ENCODE assay signal across 18 cellular contexts in the genomic region with DNA sequence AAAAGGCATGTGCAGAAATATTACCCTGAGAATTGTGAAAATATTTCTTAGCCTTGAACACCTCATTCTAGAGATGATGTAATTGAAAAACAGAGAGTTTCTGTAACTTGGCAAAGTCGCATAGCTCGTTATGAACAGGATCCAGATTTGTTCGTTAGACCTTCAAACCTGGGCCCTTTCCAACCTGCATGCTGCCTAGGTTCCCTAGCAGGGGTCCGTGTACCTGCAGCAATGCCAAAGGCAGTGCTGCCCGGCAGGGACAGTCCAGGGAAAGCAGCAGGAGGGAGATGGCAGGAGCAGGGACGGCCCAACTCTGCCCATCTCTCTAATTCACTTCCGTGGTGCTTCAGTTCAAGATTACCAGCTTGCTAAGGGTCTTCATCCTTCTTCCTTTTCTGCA. TPM values are rescaled to one million over a fixed set of nuclear protein-coding genes. Genes with fewer than 3 reads are reported as not detected.
DNase-seq lines count a peak whose midpoint lies in the region; ATAC-seq and TF ChIP-seq lines count a peak whose summit lies in the region.
"Had no signal": no experiment of that assay in that cellular context is flagged by ENCODE, and none has a peak within 500 bp of the region (broad histone marks: within the 10 kb centered on the region; RNA-seq: fewer than 3 reads in every experiment).

No MANE protein-coding gene starts in this region.

- no peak overlapping the region for H3K4ac ChIP-seq in neuronal stem cell (ENCODE audit: low read length)

- H4K20me1 ChIP-seq in KMS-11 (ENCODE audit: insufficient read depth) = no peaks in the 10 kb centered on the region

- H3K4me2 ChIP-seq in KMS-11 = peak overlapping the region; percentile 53
- no peak overlapping the region for H3K4me2 ChIP-seq in neuronal stem cell (ENCODE audit: insufficient read depth, low read length, poor library complexity, severe bottlenecking)
- H3K4me2 ChIP-seq: A549 had no signal

- peaks cover 3% of the 10 kb centered on the region for H3K79me1 ChIP-seq in neuronal stem cell (ENCODE audit: low read depth, low read length)

- H3K4me3 ChIP-seq in KMS-11 (IDR thresholded peaks at IDR 0.05; ENCODE audit: insufficient read depth, low read depth, low read length) = no peak overlapping the region
- no peak overlapping the region for H3K4me3 ChIP-seq in esophagus muscularis mucosa
- H3K4me3 ChIP-seq in neuronal stem cell (ENCODE audit: low read length in 2 of 2) = peak overlapping the region in 1 of 2 donors; percentile 67
- no peak overlapping the region for H3K4me3 ChIP-seq in A673 (ENCODE audit: low read depth, low read length, poor library complexity, severe bottlenecking)
- no peak overlapping the region for H3K4me3 ChIP-seq in upper lobe of left lung
- H3K4me3 ChIP-seq: A549, GM23248 had no signal

- H3K23ac ChIP-seq in neuronal stem cell (ENCODE audit: low read depth, low read length, poor library complexity) = no peak overlapping the region

- DNase-seq in esophagus muscularis mucosa (ENCODE audit: extremely low spot score) (peak; percentile 70), neuronal stem cell (ENCODE audit: low spot score) (no peak), DMS79 (lab: John Stamatoyannopoulos, UW) (no peak), A673 (ENCODE audit: low spot score) (no peak), upper lobe of left lung (no peak)
- no peak for DNase-seq in activated naive CD4-positive, alpha-beta T cell treated with Interleukin-2 at 50 U/mL for 16 hours
- DNase-seq: 8988T; C1 segment of cervical spinal cord; Calu3; CD4-positive, alpha-beta memory T cell; COR-L47; DMS53; DND-41; GM23248; H7; HCEC 1CT had no signal

- CTCF ChIA-PET in A673 (lab: Charles Lee) = no interaction called here

- H3K14ac ChIP-seq in neuronal stem cell (ENCODE audit: low read length) = peak overlapping the region; percentile 10

- no peaks in the 10 kb centered on the region for H3K79me2 ChIP-seq in KMS-11 (ENCODE audit: insufficient read depth, low read depth)

- H2BK12ac ChIP-seq in neuronal stem cell (ENCODE audit: low read length) = no peak overlapping the region

- no peak for TF ChIP-seq EP300 in esophagus muscularis mucosa (IDR thresholded peaks at IDR 0.05)
- TF ChIP-seq EP300 in upper lobe of left lung (IDR thresholded peaks at IDR 0.05) = no peak

- WGBS in esophagus muscularis mucosa = 74% methylated on average over 7 of the region's 7 CpGs
- no CpG with 5 or more reads among the region's 7 CpGs for whole genome bisulfite sequencing in neuronal stem cell (ENCODE audit: extremely low coverage in 2 of 2, insufficient read length in 2 of 2, insufficient replicate concordance in 1 of 2), 2 donors
- 68 to 70% methylated on average over 7 of the region's 7 CpGs for WGBS in upper lobe of left lung, 2 donors

- H3K18ac ChIP-seq in neuronal stem cell (ENCODE audit: low read length) = no peak overlapping the region

- no peak overlapping the region for H2BK15ac ChIP-seq in neuronal stem cell (ENCODE audit: low read length)

- ATAC-seq in upper lobe of left lung (ENCODE audit: low FRiP score in 2 of 2) = no peak
- ATAC-seq: A549 had no signal

- H2BK120ac ChIP-seq in neuronal stem cell (ENCODE audit: low read depth, low read length) = no peak overlapping the region

- intact Hi-C loops in esophagus muscularis mucosa (cut with DNase I) = no loop called here
- intact Hi-C loops in A673 (cut with micrococcal nuclease; ENCODE audit: unreplicated experiment) = no loop called here

- peak overlapping the region; percentile 6; the same call in 1 of the 2 replicates for H3K9ac ChIP-seq in KMS-11
- no peak overlapping the region for H3K9ac ChIP-seq in neuronal stem cell (ENCODE audit: low read depth, low read length, poor library complexity)
- H3K9ac ChIP-seq: GM23248 had no signal

- H3K9me3 ChIP-seq in esophagus muscularis mucosa (no peaks in the 10 kb centered on the region), neuronal stem cell (replicated peaks in 1 of 2; ENCODE audit: control insufficient read depth in 2 of 2, insufficient read depth in 1 of 2, low read depth in 1 of 2, low read length in 2 of 2) (no peaks in the 10 kb centered on the region), A673 (ENCODE audit: low read depth, low read length, poor library complexity, severe bottlenecking) (no peaks in the 10 kb centered on the region), upper lobe of left lung (no peaks in the 10 kb centered on the region)
- H3K9me3 ChIP-seq: A549 had no signal

- no peak overlapping the region for H4K8ac ChIP-seq in neuronal stem cell (ENCODE audit: low read depth, low read length)

- H3K27me3 ChIP-seq in KMS-11 (ENCODE audit: insufficient read depth, low read depth) = no peaks in the 10 kb centered on the region
- H3K27me3 ChIP-seq in esophagus muscularis mucosa = no peaks in the 10 kb centered on the region
- H3K27me3 ChIP-seq in neuronal stem cell (ENCODE audit: control insufficient read depth in 3 of 3, insufficient read depth in 3 of 3, low read depth in 1 of 3, low read length in 3 of 3) = no peaks in the 10 kb centered on the region
- no peaks in the 10 kb centered on the region for H3K27me3 ChIP-seq in A673 (replicated peaks; ENCODE audit: insufficient read depth, low read depth, low read length, poor library complexity)
- no peaks in the 10 kb centered on the region for H3K27me3 ChIP-seq in upper lobe of left lung

- TF ChIP-seq CTCF in KMS-11 (conservative IDR thresholded peaks at IDR 0.05; ENCODE audit: low read depth, low read length) (no peak), esophagus muscularis mucosa (IDR thresholded peaks at IDR 0.05) (no peak), A673 (conservative IDR thresholded peaks at IDR 0.05; ENCODE audit: low read depth, low read length) (no peak), upper lobe of left lung (IDR thresholded peaks at IDR 0.05) (no peak)

- no TSS peak for BruUV-seq in A673 (replicated peaks; lab: Mats Ljungman, UMichigan)

- H3K4me1 ChIP-seq in KMS-11 (ENCODE audit: low read depth, poor library complexity, severe bottlenecking) (peaks cover 35% of the 10 kb centered on the region), esophagus muscularis mucosa (peaks cover 0 to 3% (median 0%) of the 10 kb centered on the region in 4 donors), neuronal stem cell (ENCODE audit: control insufficient read depth in 2 of 2, insufficient read depth in 1 of 2, low read depth in 1 of 2, low read length in 2 of 2) (no peaks in the 10 kb centered on the region), A673 (ENCODE audit: insufficient read depth, low read length, poor library complexity, severe bottlenecking) (no peaks in the 10 kb centered on the region), upper lobe of left lung (no peaks in the 10 kb centered on the region)

- H2AK5ac ChIP-seq in neuronal stem cell (ENCODE audit: low read depth, low read length) = no peak overlapping the region

- POLR2A ChIA-PET in A673 (lab: Charles Lee; ENCODE audit: low non-redundant PET) = interaction anchor here (0.7 kb wide), 1 partner anchor 280 kb away, joined by 3 read pairs; no protein-coding TSS in a partner anchor

- H3K36me3 ChIP-seq in KMS-11 (ENCODE audit: insufficient read depth) = no peaks in the 10 kb centered on the region
- no peaks in the 10 kb centered on the region for H3K36me3 ChIP-seq in esophagus muscularis mucosa
- no peaks in the 10 kb centered on the region for H3K36me3 ChIP-seq in neuronal stem cell (replicated peaks in 1 of 2; ENCODE audit: control insufficient read depth in 2 of 2, insufficient read depth in 2 of 2, low read length in 2 of 2)
- H3K36me3 ChIP-seq in A673 (ENCODE audit: insufficient read depth, low read length, poor library complexity, severe bottlenecking) = no peaks in the 10 kb centered on the region
- no peaks in the 10 kb centered on the region for H3K36me3 ChIP-seq in upper lobe of left lung

- no peak overlapping the region for H4K91ac ChIP-seq in neuronal stem cell (ENCODE audit: low read depth, low read length, poor library complexity)

- H2BK5ac ChIP-seq in neuronal stem cell (ENCODE audit: low read length) = no peak overlapping the region

- peak overlapping the region; percentile 38; the same call in 1 of the 2 replicates for H2AFZ ChIP-seq in KMS-11 (ENCODE audit: low read depth)
- no peak overlapping the region for H2AFZ ChIP-seq in neuronal stem cell (ENCODE audit: low read length)
- H2AFZ ChIP-seq: GM23248 had no signal

- H3K27ac ChIP-seq in KMS-11 (peak overlapping the region; percentile 65), esophagus muscularis mucosa (replicated peaks in 1 of 4) (no peak overlapping the region), neuronal stem cell (replicated peaks; ENCODE audit: low read length) (no peak overlapping the region), A673 (ENCODE audit: low read depth, low read length, poor library complexity, severe bottlenecking) (no peak overlapping the region), upper lobe of left lung (no peak overlapping the region)
- H3K27ac ChIP-seq: A549, GM23248 had no signal

- no peak for TF ChIP-seq POLR2A in esophagus muscularis mucosa (IDR thresholded peaks at IDR 0.05; ENCODE audit: low read depth)
- TF ChIP-seq POLR2A in upper lobe of left lung (IDR thresholded peaks at IDR 0.05) = no peak

RNA-seq across cellular contexts. Expression of gene PIEZO2, which starts 12.0 kb away (rescaled TPM):
- 1 to 10 TPM; 2.4 to 5.2 (median 3.3) TPM for total RNA-seq in esophagus muscularis mucosa
- polyA plus RNA-seq in neuronal stem cell (2013, experiment 1 of 2) = 2.8 TPM
- 3.2 TPM for polyA plus RNA-seq in neuronal stem cell (2013, experiment 2 of 2)
- total RNA-seq in A673 (2021) = 5.5 and 8.8 TPM in 2 replicates
- total RNA-seq in upper lobe of left lung = 10 to 100 TPM in 2 of 6 donors, 1 to 10 TPM in 4; 6.5 to 37.7 (median 7.8) TPM
- total RNA-seq: CD4-positive, alpha-beta memory T cell had no signal
- polyA plus RNA-seq: CD4-positive, alpha-beta memory T cell had no signal
